In the genomic region with DNA sequence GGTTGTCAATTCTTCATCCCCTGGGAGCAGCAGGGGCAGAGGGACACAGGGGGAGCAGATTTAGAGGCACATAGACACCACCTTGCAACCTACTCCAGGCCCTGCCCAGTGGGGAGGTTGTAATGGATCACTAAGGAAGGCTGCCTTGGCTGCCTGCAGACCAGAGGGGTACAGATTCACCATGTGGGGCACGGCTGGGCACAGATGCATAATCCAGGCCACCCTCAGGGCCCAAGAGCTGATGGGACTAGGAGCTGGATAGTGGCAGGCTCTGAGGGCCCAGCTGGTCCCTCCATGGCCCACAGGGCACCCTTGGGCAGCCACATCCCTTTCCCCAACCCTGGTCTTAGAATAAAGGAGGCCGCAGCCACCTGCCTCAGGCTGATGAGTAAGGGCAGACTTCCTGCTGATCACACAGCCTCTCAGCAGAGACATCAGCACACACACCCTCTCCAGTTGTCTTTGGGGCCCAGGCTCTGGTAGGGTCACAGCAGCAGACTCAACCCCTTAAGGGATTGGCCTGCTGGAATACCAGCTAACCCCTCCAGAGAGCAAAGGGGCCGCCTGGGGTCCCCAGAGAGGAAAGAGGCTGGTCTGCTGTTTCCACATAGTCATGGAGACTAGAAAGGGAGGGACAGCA, we compare ENCODE assay signal across 1 cellular context.
TF ChIP-seq lines count a peak whose summit lies in the region.

No MANE protein-coding gene starts in this region.

TF ChIP-seq in HCT116, 20 proteins besides CTCF, POLR2A, EP300 and RAD21:
- TF ChIP-seq, protein P1, sequence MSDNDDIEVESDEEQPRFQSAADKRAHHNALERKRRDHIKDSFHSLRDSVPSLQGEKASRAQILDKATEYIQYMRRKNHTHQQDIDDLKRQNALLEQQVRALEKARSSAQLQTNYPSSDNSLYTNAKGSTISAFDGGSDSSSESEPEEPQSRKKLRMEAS (IDR thresholded peaks at IDR 0.05), result no peak
- no peak for TF ChIP-seq ZBTB33 (IDR thresholded peaks at IDR 0.05; ENCODE audit: extremely low read depth, insufficient replicate concordance, low read length)
- TF ChIP-seq YY1 (IDR thresholded peaks at IDR 0.05; ENCODE audit: extremely low read depth, insufficient replicate concordance, low read depth, low read length), result no peak
- TF ChIP-seq ATF3 (IDR thresholded peaks at IDR 0.05), result no peak
- TF ChIP-seq POLR2AphosphoS5 (IDR thresholded peaks at IDR 0.05; ENCODE audit: low read depth, low read length), result no peak
- TF ChIP-seq SIN3A (IDR thresholded peaks at IDR 0.05; ENCODE audit: low read depth), result no peak
